Comparison of ENCODE assay signal across 20 cellular contexts in genomic region chr21:38477241-38477640, GRCh38. TPM values are rescaled to one million over a fixed set of nuclear protein-coding genes. Genes with fewer than 3 reads are reported as not detected.
DNase-seq lines count a peak whose midpoint lies in the region; ATAC-seq and TF ChIP-seq lines count a peak whose summit lies in the region.
"Had no signal": no experiment of that assay in that cellular context is flagged by ENCODE, and none has a peak within 500 bp of the region (broad histone marks: within the 10 kb centered on the region; RNA-seq: fewer than 3 reads in every experiment).

No MANE protein-coding gene starts in this region.

- no peak for DNase-seq in heart right ventricle
- DNase-seq in right cardiac atrium: no peak
- peak; percentile 21 for DNase-seq in T-helper 2 cell treated with Interferon-gamma antibody and Interleukin-4, amounts not matched to agents 5 μg/mL and 100 μg/mL, for 36 hours (ENCODE audit: low spot score)
- DNase-seq in immature natural killer cell: peak; percentile 15 to 40 (median 18)
- DNase-seq in GM19238 (ENCODE audit: insufficient read length, low spot score): no peak
- no peak for DNase-seq in activated CD4-positive, alpha-beta memory T cell treated with anti-CD3 and anti-CD28 coated beads, Interleukin-2, amount 10 ng/mL, durations not matched to agents 7 days and 5 days
- DNase-seq: ACHN; activated CD4-positive, alpha-beta memory T cell treated with anti-CD3 and anti-CD28 coated beads for 36 hours; activated T-cell treated with anti-CD3 and anti-CD28 coated beads, Interleukin-2, amount 50 U/mL, for 24 hours; body of pancreas; DMS79; NCI-H1048; NCI-H2107; nucleus accumbens; stimulated activated naive CD4-positive, alpha-beta T cell treated with Interleukin-2 at 50 U/mL for 16 hours had no signal

- H3K36me3 Mint-ChIP-seq in T-helper 2 cell treated with Interferon-gamma antibody and Interleukin-4, amounts not matched to agents 5 μg/mL and 100 μg/mL, for 36 hours (ENCODE audit: low read depth): no peaks in the 10 kb centered on the region
- no peaks in the 10 kb centered on the region for H3K36me3 Mint-ChIP-seq in immature natural killer cell
- no peaks in the 10 kb centered on the region for H3K36me3 Mint-ChIP-seq in activated T-helper 17 cell treated with anti-CD3 and anti-CD28 coated beads, Interleukin-2, amount 50 U/mL, for 72 hours (ENCODE audit: low read depth)
- no peaks in the 10 kb centered on the region for H3K36me3 Mint-ChIP-seq in activated CD4-positive, alpha-beta memory T cell treated with anti-CD3 and anti-CD28 coated beads, Interleukin-2, amount 10 ng/mL, durations not matched to agents 7 days and 5 days (ENCODE audit: low read depth)
- H3K36me3 Mint-ChIP-seq: activated CD4-positive, alpha-beta memory T cell treated with anti-CD3 and anti-CD28 coated beads for 36 hours; activated naive CD4-positive, alpha-beta T cell treated with anti-CD3 and anti-CD28 coated beads, Interleukin-2, amount 50 U/mL, for 24 hours; type B pancreatic cell had no signal

- H3K27ac ChIP-seq in heart right ventricle (peak overlapping the region in 8 of 10 donors; percentile 1 to 88 (median 43)), right cardiac atrium (ENCODE audit: low read length) (no peak overlapping the region)
- H3K27ac ChIP-seq: body of pancreas had no signal

- no peaks in the 10 kb centered on the region for H3K36me3 ChIP-seq in heart right ventricle

- peak overlapping the region; percentile 1 for H3K4me3 Mint-ChIP-seq in T-helper 2 cell treated with Interferon-gamma antibody and Interleukin-4, amounts not matched to agents 5 μg/mL and 100 μg/mL, for 36 hours
- peak overlapping the region in 3 of 5 donors; percentile 3 to 26 (median 15) for H3K4me3 Mint-ChIP-seq in immature natural killer cell
- no peak overlapping the region for H3K4me3 Mint-ChIP-seq in activated T-helper 17 cell treated with anti-CD3 and anti-CD28 coated beads, Interleukin-2, amount 50 U/mL, for 72 hours
- no peak overlapping the region for H3K4me3 Mint-ChIP-seq in activated CD4-positive, alpha-beta memory T cell treated with anti-CD3 and anti-CD28 coated beads, Interleukin-2, amount 10 ng/mL, durations not matched to agents 7 days and 5 days
- H3K4me3 Mint-ChIP-seq: activated CD4-positive, alpha-beta memory T cell treated with anti-CD3 and anti-CD28 coated beads for 36 hours; activated naive CD4-positive, alpha-beta T cell treated with anti-CD3 and anti-CD28 coated beads, Interleukin-2, amount 50 U/mL, for 24 hours; activated T-cell treated with anti-CD3 and anti-CD28 coated beads, Interleukin-2, amount 50 U/mL, for 24 hours; type B pancreatic cell had no signal

- H3K4me1 ChIP-seq in heart right ventricle (peaks cover 2 to 100% (median 74%) of the 10 kb centered on the region in 9 donors), right cardiac atrium (ENCODE audit: control insufficient read depth, insufficient read depth, low read length) (peaks cover 8% of the 10 kb centered on the region)
- H3K4me1 ChIP-seq: body of pancreas had no signal

- H3K27me3 Mint-ChIP-seq in T-helper 2 cell treated with Interferon-gamma antibody and Interleukin-4, amounts not matched to agents 5 μg/mL and 100 μg/mL, for 36 hours (ENCODE audit: low read depth): peaks cover 77% of the 10 kb centered on the region
- H3K27me3 Mint-ChIP-seq in immature natural killer cell (ENCODE audit: low read depth in 3 of 3): peaks cover 5 to 41% (median 8%) of the 10 kb centered on the region in 3 donors
- peaks cover 61% of the 10 kb centered on the region for H3K27me3 Mint-ChIP-seq in activated T-helper 17 cell treated with anti-CD3 and anti-CD28 coated beads, Interleukin-2, amount 50 U/mL, for 72 hours
- H3K27me3 Mint-ChIP-seq in activated CD4-positive, alpha-beta memory T cell treated with anti-CD3 and anti-CD28 coated beads, Interleukin-2, amount 10 ng/mL, durations not matched to agents 7 days and 5 days: peaks cover 45% of the 10 kb centered on the region

- H3K4me3 ChIP-seq in heart right ventricle (no peak overlapping the region), right cardiac atrium (ENCODE audit: low read length) (no peak overlapping the region)
- H3K4me3 ChIP-seq: body of pancreas had no signal

- CTCF ChIA-PET in activated CD4-positive, alpha-beta memory T cell treated with anti-CD3 and anti-CD28 coated beads, Interleukin-2, amount 10 ng/mL, durations not matched to agents 7 days and 5 days (lab: Charles Lee): no interaction called here

- no peak overlapping the region for H3K27ac Mint-ChIP-seq in T-helper 2 cell treated with Interferon-gamma antibody and Interleukin-4, amounts not matched to agents 5 μg/mL and 100 μg/mL, for 36 hours
- H3K27ac Mint-ChIP-seq in immature natural killer cell: peak overlapping the region in 1 of 6 donors; percentile 39
- H3K27ac Mint-ChIP-seq in activated T-helper 17 cell treated with anti-CD3 and anti-CD28 coated beads, Interleukin-2, amount 50 U/mL, for 72 hours: no peak overlapping the region
- no peak overlapping the region for H3K27ac Mint-ChIP-seq in activated CD4-positive, alpha-beta memory T cell treated with anti-CD3 and anti-CD28 coated beads, Interleukin-2, amount 10 ng/mL, durations not matched to agents 7 days and 5 days
- H3K27ac Mint-ChIP-seq: activated CD4-positive, alpha-beta memory T cell treated with anti-CD3 and anti-CD28 coated beads for 36 hours; activated naive CD4-positive, alpha-beta T cell treated with anti-CD3 and anti-CD28 coated beads, Interleukin-2, amount 50 U/mL, for 24 hours; activated T-cell treated with anti-CD3 and anti-CD28 coated beads, Interleukin-2, amount 50 U/mL, for 24 hours; type B pancreatic cell had no signal

- H3K27me3 ChIP-seq in heart right ventricle: peaks cover 0 to 10% (median 0%) of the 10 kb centered on the region in 7 donors
- no peaks in the 10 kb centered on the region for H3K27me3 ChIP-seq in right cardiac atrium (ENCODE audit: control insufficient read depth, insufficient read depth)
- H3K27me3 ChIP-seq: body of pancreas had no signal

- no peaks in the 10 kb centered on the region for H3K9me3 Mint-ChIP-seq in T-helper 2 cell treated with Interferon-gamma antibody and Interleukin-4, amounts not matched to agents 5 μg/mL and 100 μg/mL, for 36 hours
- H3K9me3 Mint-ChIP-seq in immature natural killer cell: peaks cover 0 to 5% (median 0%) of the 10 kb centered on the region in 6 donors
- H3K9me3 Mint-ChIP-seq in activated T-helper 17 cell treated with anti-CD3 and anti-CD28 coated beads, Interleukin-2, amount 50 U/mL, for 72 hours: no peaks in the 10 kb centered on the region
- H3K9me3 Mint-ChIP-seq in activated CD4-positive, alpha-beta memory T cell treated with anti-CD3 and anti-CD28 coated beads, Interleukin-2, amount 10 ng/mL, durations not matched to agents 7 days and 5 days: no peaks in the 10 kb centered on the region
- H3K9me3 Mint-ChIP-seq: activated CD4-positive, alpha-beta memory T cell treated with anti-CD3 and anti-CD28 coated beads for 36 hours; activated T-cell treated with anti-CD3 and anti-CD28 coated beads, Interleukin-2, amount 50 U/mL, for 24 hours; type B pancreatic cell had no signal

- H3K9me3 ChIP-seq in heart right ventricle (no peaks in the 10 kb centered on the region), right cardiac atrium (ENCODE audit: control insufficient read depth, low read length) (no peaks in the 10 kb centered on the region)
- H3K9me3 ChIP-seq: body of pancreas had no signal

- intact Hi-C loops in heart right ventricle (cut with DNase I): no loop called here
- intact Hi-C loops in right cardiac atrium (cut with DNase I): no loop called here

- ATAC-seq in heart right ventricle: peak in 2 of 8 donors; percentile 36 to 37
- no peak for ATAC-seq in right cardiac atrium
- ATAC-seq in activated T-helper 17 cell treated with anti-CD3 and anti-CD28 coated beads, Interleukin-2, amount 50 U/mL, for 72 hours (replicated peaks): no peak
- no peak for ATAC-seq in GM19467 (IDR thresholded peaks at IDR 0.05; ENCODE audit: unreplicated experiment)
- ATAC-seq: body of pancreas, SK-N-SH treated with all-trans-retinoic acid at 6 μM for 48 hours had no signal

- WGBS in heart right ventricle, 2 donors: 64 to 68% methylated on average over 8 of the region's 8 CpGs
- 71% methylated on average over 8 of the region's 8 CpGs for WGBS in right cardiac atrium

- no peak for TF ChIP-seq CTCF in heart right ventricle (IDR thresholded peaks at IDR 0.05)

- POLR2A ChIA-PET in activated CD4-positive, alpha-beta memory T cell treated with anti-CD3 and anti-CD28 coated beads, Interleukin-2, amount 10 ng/mL, durations not matched to agents 7 days and 5 days (lab: Charles Lee): no interaction called here

- H3K4me1 Mint-ChIP-seq in T-helper 2 cell treated with Interferon-gamma antibody and Interleukin-4, amounts not matched to agents 5 μg/mL and 100 μg/mL, for 36 hours (ENCODE audit: low read depth): peaks cover 27% of the 10 kb centered on the region
- peaks cover 11 to 37% of the 10 kb centered on the region in 2 donors for H3K4me1 Mint-ChIP-seq in immature natural killer cell
- H3K4me1 Mint-ChIP-seq in activated T-helper 17 cell treated with anti-CD3 and anti-CD28 coated beads, Interleukin-2, amount 50 U/mL, for 72 hours: no peaks in the 10 kb centered on the region
- H3K4me1 Mint-ChIP-seq in activated CD4-positive, alpha-beta memory T cell treated with anti-CD3 and anti-CD28 coated beads, Interleukin-2, amount 10 ng/mL, durations not matched to agents 7 days and 5 days: peaks cover 10% of the 10 kb centered on the region
- H3K4me1 Mint-ChIP-seq: activated naive CD4-positive, alpha-beta T cell treated with anti-CD3 and anti-CD28 coated beads, Interleukin-2, amount 50 U/mL, for 24 hours had no signal

RNA-seq across cellular contexts. Expression of gene ERG, which starts 21.0 kb away (rescaled TPM):
- total RNA-seq in heart right ventricle (10 to 100 TPM; 10.7 to 30.5 (median 16.5) TPM), right cardiac atrium (10 to 100 TPM; 10.7 to 20.1 (median 17.9) TPM)
- polyA plus RNA-seq in heart right ventricle (10 to 100 TPM in 1 of 2 donors, 1 to 10 TPM in 1; 9.5 to 10.2 TPM), right cardiac atrium (6.6 TPM), immature natural killer cell (not detected)
- not detected for total RNA-seq in activated T-helper 17 cell treated with anti-CD3 and anti-CD28 coated beads, Interleukin-2, amount 50 U/mL, for 72 hours
- not detected for total RNA-seq in activated CD4-positive, alpha-beta memory T cell treated with anti-CD3 and anti-CD28 coated beads, Interleukin-2, amount 10 ng/mL, durations not matched to agents 7 days and 5 days
- total RNA-seq: activated CD4-positive, alpha-beta memory T cell treated with anti-CD3 and anti-CD28 coated beads for 36 hours had no signal

Comparison
In these comparisons a context has a peak if more than half of its experiments do, and no peak if none do; other contexts are left out.
1. DNase-seq: peak in T-helper 2 cell treated with Interferon-gamma antibody and Interleukin-4, amounts not matched to agents 5 μg/mL and 100 μg/mL, for 36 hours (single experiment) and immature natural killer cell (3 of 3); none in heart right ventricle (0 of 2), right cardiac atrium (0 of 3), GM19238 (single experiment) and activated CD4-positive, alpha-beta memory T cell treated with anti-CD3 and anti-CD28 coated beads, Interleukin-2, amount 10 ng/mL, durations not matched to agents 7 days and 5 days (single experiment).
2. H3K4me3 Mint-ChIP-seq: peak in T-helper 2 cell treated with Interferon-gamma antibody and Interleukin-4, amounts not matched to agents 5 μg/mL and 100 μg/mL, for 36 hours (single experiment) and immature natural killer cell (3 of 5); none in activated T-helper 17 cell treated with anti-CD3 and anti-CD28 coated beads, Interleukin-2, amount 50 U/mL, for 72 hours (single experiment) and activated CD4-positive, alpha-beta memory T cell treated with anti-CD3 and anti-CD28 coated beads, Interleukin-2, amount 10 ng/mL, durations not matched to agents 7 days and 5 days (single experiment).
3. RNA of gene ERG, which starts 21.0 kb away (total RNA-seq): 10.7 to 20.1 TPM in right cardiac atrium and 10.7 to 30.5 TPM in heart right ventricle; not detected in activated T-helper 17 cell treated with anti-CD3 and anti-CD28 coated beads, Interleukin-2, amount 50 U/mL, for 72 hours and not detected in activated CD4-positive, alpha-beta memory T cell treated with anti-CD3 and anti-CD28 coated beads, Interleukin-2, amount 10 ng/mL, durations not matched to agents 7 days and 5 days; every median in the first group is over 10 times any median in the second.